Comparison of ENCODE assay signal across 18 cellular contexts in the genomic region with DNA sequence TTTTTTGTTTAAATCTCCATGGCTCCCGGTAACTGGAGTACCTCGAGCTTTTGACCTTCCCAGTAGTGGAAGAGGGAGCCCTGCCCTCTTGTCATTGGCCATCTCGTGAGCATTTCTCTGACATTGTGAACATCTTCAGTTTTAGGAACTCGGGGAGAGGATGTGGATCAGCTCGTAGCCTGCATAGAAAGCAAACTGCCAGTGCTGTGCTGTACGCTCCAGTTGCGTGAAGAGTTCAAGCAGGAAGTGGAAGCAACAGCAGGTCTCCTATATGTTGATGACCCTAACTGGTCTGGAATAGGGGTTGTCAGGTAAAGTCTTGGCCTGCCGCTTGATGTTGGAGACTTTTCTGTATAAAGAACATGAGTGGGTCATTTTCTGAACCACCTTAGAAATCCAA. TPM values are rescaled to one million over a fixed set of nuclear protein-coding genes. Genes with fewer than 3 reads are reported as not detected.
DNase-seq lines count a peak whose midpoint lies in the region; ATAC-seq, FAIRE-seq and TF ChIP-seq lines count a peak whose summit lies in the region.
"Had no signal": no experiment of that assay in that cellular context is flagged by ENCODE, and none has a peak within 500 bp of the region (broad histone marks: within the 10 kb centered on the region; RNA-seq: fewer than 3 reads in every experiment).

No MANE protein-coding gene starts in this region.

- H3K79me2 ChIP-seq in HepG2 (ENCODE audit: insufficient read depth, low read length): no peaks in the 10 kb centered on the region

- peaks cover 13 to 24% of the 10 kb centered on the region in 2 donors for H3K4me1 Mint-ChIP-seq in effector memory CD8-positive, alpha-beta T cell (ENCODE audit: low read depth in 2 of 2)
- H3K4me1 Mint-ChIP-seq: activated B cell treated with CpG ODN at 0.5 μM for 24 hours had no signal

- no peak for TF ChIP-seq RAD21 in HepG2 (CRISPR knock-in tag; IDR thresholded peaks at IDR 0.05)

- DNase-seq in HepG2 (ENCODE audit: low spot score): no peak
- DNase-seq in right lobe of liver: no peak
- peak; percentile 66 for DNase-seq in MV-4-11 (lab: John Stamatoyannopoulos, UW)
- DNase-seq in effector memory CD8-positive, alpha-beta T cell: no peak
- DNase-seq in upper lobe of right lung: peak; percentile 13
- no peak for DNase-seq in pons (ENCODE audit: low spot score)
- no peak for DNase-seq in NCI-H2196 (lab: John Stamatoyannopoulos, UW; ENCODE audit: unreplicated experiment)
- DNase-seq: activated B cell treated with CpG ODN at 0.5 μM for 24 hours, erythroblast, naive B cell, NCI-H146, NCI-H2171, OCI-M1, SIG-M5 had no signal

- no TSS peak for BruUV-seq in HepG2 (replicated peaks; lab: Mats Ljungman, UMichigan)

- no peak overlapping the region for H3K4me2 ChIP-seq in HepG2 (ENCODE audit: low read depth, low read length)

- H3K27me3 ChIP-seq in HepG2 (ENCODE audit: control insufficient read depth in 1 of 2, insufficient read depth in 2 of 2, low read length in 2 of 2): no peaks in the 10 kb centered on the region
- no peaks in the 10 kb centered on the region for H3K27me3 ChIP-seq in right lobe of liver
- no peaks in the 10 kb centered on the region for H3K27me3 ChIP-seq in upper lobe of right lung
- H3K27me3 ChIP-seq: adrenal gland had no signal

- WGBS in HepG2 (ENCODE audit: low lambda C conversion rate): 99% methylated on average over 8 of the region's 8 CpGs
- WGBS in right lobe of liver (ENCODE audit: insufficient coverage, low coverage, low lambda C conversion rate, missing lambda C conversion rate): 66% methylated on average over 8 of the region's 8 CpGs

- in situ Hi-C loops in HepG2 (cut with HindIII; ENCODE audit: extremely low pct_ligation_motif_present, low pct_unique_long_range_greater_than_20kb): no loop called here

- ATAC-seq in HepG2 (no peak), right lobe of liver (no peak), upper lobe of right lung (no peak), GM21367 (IDR thresholded peaks at IDR 0.05; ENCODE audit: unreplicated experiment) (no peak)
- ATAC-seq in effector memory CD8-positive, alpha-beta T cell (replicated peaks): no peak

- no peaks in the 10 kb centered on the region for H3K9me3 Mint-ChIP-seq in effector memory CD8-positive, alpha-beta T cell
- H3K9me3 Mint-ChIP-seq: activated B cell treated with CpG ODN at 0.5 μM for 24 hours, naive B cell had no signal

- H3K27ac Mint-ChIP-seq in effector memory CD8-positive, alpha-beta T cell: peak overlapping the region; percentile 67 to 92
- H3K27ac Mint-ChIP-seq: activated B cell treated with CpG ODN at 0.5 μM for 24 hours had no signal

- H3K36me3 ChIP-seq in HepG2 (replicated peaks in 1 of 2; ENCODE audit: control insufficient read depth in 1 of 2, insufficient read depth in 2 of 2, low read length in 2 of 2) (peaks cover 60 to 86% of the 10 kb centered on the region in 2 experiments), right lobe of liver (peaks cover 18 to 90% (median 52%) of the 10 kb centered on the region in 4 donors), upper lobe of right lung (peaks cover 93% of the 10 kb centered on the region)

- H3K9ac ChIP-seq in HepG2 (ENCODE audit: insufficient read depth, low read depth, low read length): no peak overlapping the region

- H3K27ac ChIP-seq in HepG2 (ENCODE audit: extremely low read length, insufficient read depth, low read length): no peak overlapping the region
- peak overlapping the region in 1 of 3 donors; percentile 26 for H3K27ac ChIP-seq in right lobe of liver
- H3K27ac ChIP-seq in upper lobe of right lung: no peak overlapping the region
- H3K27ac ChIP-seq: adrenal gland had no signal

- H3K4me1 ChIP-seq in HepG2 (ENCODE audit: insufficient read depth, low read length) (no peaks in the 10 kb centered on the region), right lobe of liver (peaks cover 0 to 13% (median 4%) of the 10 kb centered on the region in 4 donors), upper lobe of right lung (peaks cover 6% of the 10 kb centered on the region)
- H3K4me1 ChIP-seq: adrenal gland had no signal

- no peaks in the 10 kb centered on the region for H3K27me3 Mint-ChIP-seq in effector memory CD8-positive, alpha-beta T cell
- H3K27me3 Mint-ChIP-seq: activated B cell treated with CpG ODN at 0.5 μM for 24 hours, naive B cell had no signal

- H3K9me3 ChIP-seq in HepG2 (ENCODE audit: low read length) (no peaks in the 10 kb centered on the region), right lobe of liver (no peaks in the 10 kb centered on the region), upper lobe of right lung (no peaks in the 10 kb centered on the region)
- H3K9me3 ChIP-seq: adrenal gland had no signal

- H3K4me3 ChIP-seq in HepG2 (replicated peaks in 1 of 3; ENCODE audit: insufficient read depth in 1 of 3, low read depth in 2 of 3, low read length in 3 of 3) (no peak overlapping the region), right lobe of liver (no peak overlapping the region), upper lobe of right lung (no peak overlapping the region)
- H3K4me3 ChIP-seq: adrenal gland had no signal

- intact Hi-C loops in HepG2 (cut with micrococcal nuclease; ENCODE audit: unreplicated experiment) (no loop called here), right lobe of liver (cut with DNase I) (no loop called here), upper lobe of right lung (cut with DNase I) (no loop called here)

- POLR2A ChIA-PET in HepG2 (lab: Yijun Ruan, JAX): no interaction called here

- H3K36me3 Mint-ChIP-seq in effector memory CD8-positive, alpha-beta T cell (ENCODE audit: insufficient read depth): peaks cover 73% of the 10 kb centered on the region

- TF ChIP-seq EP300 in HepG2 (IDR thresholded peaks at IDR 0.05; ENCODE audit: low read depth in 2 of 2, low read length in 2 of 2): no peak
- TF ChIP-seq EP300 in HepG2 (CRISPR knock-in tag; IDR thresholded peaks at IDR 0.05; ENCODE audit: borderline replicate concordance): no peak

- H4K20me1 ChIP-seq in HepG2 (ENCODE audit: insufficient read depth, low read length): no peaks in the 10 kb centered on the region

- TF ChIP-seq CTCF in HepG2 (CRISPR knock-in tag; IDR thresholded peaks at IDR 0.05) (no peak), right lobe of liver (IDR thresholded peaks at IDR 0.05) (no peak), upper lobe of right lung (IDR thresholded peaks at IDR 0.05) (no peak)

- no peak overlapping the region for H2AFZ ChIP-seq in HepG2 (ENCODE audit: low read length)

- no peak for FAIRE-seq in HepG2 (lab: Jason Lieb, UNC)
- FAIRE-seq: frontal cortex, H1 had no signal

- CTCF ChIA-PET in HepG2 (lab: Yijun Ruan, JAX; ENCODE audit: low intra/inter-chr PET ratio, low total read pairs): no interaction called here

- H3K4me3 Mint-ChIP-seq in effector memory CD8-positive, alpha-beta T cell: peak overlapping the region; percentile 59 to 66
- H3K4me3 Mint-ChIP-seq: activated B cell treated with CpG ODN at 0.5 μM for 24 hours, naive B cell had no signal

- no peak for TF ChIP-seq POLR2A in HepG2 (IDR thresholded peaks at IDR 0.05; ENCODE audit: insufficient read depth in 1 of 2, low read depth in 2 of 2, low read length in 2 of 2)
- TF ChIP-seq POLR2A in right lobe of liver (IDR thresholded peaks at IDR 0.05): no peak

RNA-seq across cellular contexts. Expression of a gene that starts 24.3 kb away (rescaled TPM):
- 41.8 and 58.3 TPM in 2 replicates for total RNA-seq in HepG2 (2016; rRNA removed; fragmentation: Illumina TruSeq; extraction: Trizol)
- total RNA-seq in HepG2 (2016; cell fraction: cytosol; rRNA removed; fragmentation: Illumina TruSeq; extraction: Trizol; ENCODE audit: low read depth): 386 and 399 TPM in 2 replicates
- 38.1 and 61.2 TPM in 2 replicates for total RNA-seq in HepG2 (2016; cell fraction: insoluble cytoplasmic fraction; rRNA removed; fragmentation: Illumina TruSeq; extraction: Trizol)
- total RNA-seq in HepG2 (2016; cell fraction: membrane; rRNA removed; fragmentation: Illumina TruSeq; extraction: Trizol): 288 and 302 TPM in 2 replicates
- total RNA-seq in HepG2 (2016; cell fraction: nucleus; rRNA removed; fragmentation: Illumina TruSeq; extraction: Trizol): 23.6 and 28.1 TPM in 2 replicates
- polyA plus RNA-seq in HepG2 (2011; rRNA removed): 103 and 135 TPM in 2 replicates
- 76.3 and 86.4 TPM in 2 replicates for polyA plus RNA-seq in HepG2 (2011; cell fraction: cytosol; rRNA removed)
- 51.6 and 57.1 TPM in 2 replicates for polyA plus RNA-seq in HepG2 (2011; cell fraction: nucleus; rRNA removed)
- polyA plus RNA-seq in HepG2 (2012): 58.2 and 65.1 TPM in 2 replicates
- 580 and 583 TPM in 2 replicates for polyA plus RNA-seq in HepG2 (2016; cell fraction: cytosol; fragmentation: Illumina TruSeq; extraction: Trizol; ENCODE audit: low read depth)
- 56.0 and 59.7 TPM in 2 replicates for polyA plus RNA-seq in HepG2 (2016; cell fraction: insoluble cytoplasmic fraction; fragmentation: Illumina TruSeq; extraction: Trizol; ENCODE audit: low read depth)
- 344 and 370 TPM in 2 replicates for polyA plus RNA-seq in HepG2 (2016; cell fraction: membrane; fragmentation: Illumina TruSeq; extraction: Trizol; ENCODE audit: low read depth)
- 59.0 and 59.9 TPM in 2 replicates for polyA plus RNA-seq in HepG2 (2016; cell fraction: nucleus; fragmentation: Illumina TruSeq; extraction: Trizol; ENCODE audit: insufficient read depth, low read depth)
- 45.2 and 119 TPM in 2 replicates for polyA minus RNA-seq in HepG2 (2011; rRNA and poly(A)+ RNA removed; ENCODE audit: low replicate concordance)
- polyA minus RNA-seq in HepG2 (2011; cell fraction: cytosol; rRNA and poly(A)+ RNA removed): 55.7 and 63.7 TPM in 2 replicates
- polyA minus RNA-seq in HepG2 (2011; cell fraction: nucleus; rRNA and poly(A)+ RNA removed): 36.7 and 38.4 TPM in 2 replicates
- total RNA-seq in right lobe of liver: 10 to 100 TPM; 14.7 to 30.0 (median 16.8) TPM
- 38.4 TPM for total RNA-seq in upper lobe of right lung

RNA-seq across cellular contexts. Expression of a gene that starts 56.8 kb away (rescaled TPM):
- total RNA-seq in HepG2 (2016; rRNA removed; fragmentation: Illumina TruSeq; extraction: Trizol): 169 and 249 TPM in 2 replicates
- total RNA-seq in HepG2 (2016; cell fraction: cytosol; rRNA removed; fragmentation: Illumina TruSeq; extraction: Trizol; ENCODE audit: low read depth): 29.3 and 30.1 TPM in 2 replicates
- total RNA-seq in HepG2 (2016; cell fraction: insoluble cytoplasmic fraction; rRNA removed; fragmentation: Illumina TruSeq; extraction: Trizol): 167 and 227 TPM in 2 replicates
- 76.3 and 82.8 TPM in 2 replicates for total RNA-seq in HepG2 (2016; cell fraction: membrane; rRNA removed; fragmentation: Illumina TruSeq; extraction: Trizol)
- total RNA-seq in HepG2 (2016; cell fraction: nucleus; rRNA removed; fragmentation: Illumina TruSeq; extraction: Trizol): 116 and 122 TPM in 2 replicates
- 123 and 133 TPM in 2 replicates for polyA plus RNA-seq in HepG2 (2011; rRNA removed)
- 73.0 and 84.6 TPM in 2 replicates for polyA plus RNA-seq in HepG2 (2011; cell fraction: cytosol; rRNA removed)
- polyA plus RNA-seq in HepG2 (2011; cell fraction: nucleus; rRNA removed): 157 and 195 TPM in 2 replicates
- polyA plus RNA-seq in HepG2 (2012): 92.3 and 114 TPM in 2 replicates
- polyA plus RNA-seq in HepG2 (2016; cell fraction: cytosol; fragmentation: Illumina TruSeq; extraction: Trizol; ENCODE audit: low read depth): 11.7 and 12.8 TPM in 2 replicates
- polyA plus RNA-seq in HepG2 (2016; cell fraction: insoluble cytoplasmic fraction; fragmentation: Illumina TruSeq; extraction: Trizol; ENCODE audit: low read depth): 160 and 180 TPM in 2 replicates
- 34.7 and 36.5 TPM in 2 replicates for polyA plus RNA-seq in HepG2 (2016; cell fraction: membrane; fragmentation: Illumina TruSeq; extraction: Trizol; ENCODE audit: low read depth)
- polyA plus RNA-seq in HepG2 (2016; cell fraction: nucleus; fragmentation: Illumina TruSeq; extraction: Trizol; ENCODE audit: insufficient read depth, low read depth): 194 and 214 TPM in 2 replicates
- 160 and 261 TPM in 2 replicates for polyA minus RNA-seq in HepG2 (2011; rRNA and poly(A)+ RNA removed; ENCODE audit: low replicate concordance)
- 82.4 and 91.4 TPM in 2 replicates for polyA minus RNA-seq in HepG2 (2011; cell fraction: cytosol; rRNA and poly(A)+ RNA removed)
- polyA minus RNA-seq in HepG2 (2011; cell fraction: nucleus; rRNA and poly(A)+ RNA removed): 115 and 127 TPM in 2 replicates
- 100 to 1,000 TPM in 4 of 6 experiments, 10 to 100 TPM in 2; 78.8 to 144 (median 111) TPM for total RNA-seq in right lobe of liver
- total RNA-seq in upper lobe of right lung: 100 TPM

Comparison
In these comparisons a context has a peak if more than half of its experiments do, and no peak if none do; other contexts are left out.
1. DNase-seq: peak in MV-4-11 (single experiment) and upper lobe of right lung (single experiment); none in HepG2 (single experiment), right lobe of liver (0 of 3), effector memory CD8-positive, alpha-beta T cell (0 of 3), pons (single experiment) and NCI-H2196 (single experiment).